Comparison of ENCODE assay signal across 10 cellular contexts in the genomic region with DNA sequence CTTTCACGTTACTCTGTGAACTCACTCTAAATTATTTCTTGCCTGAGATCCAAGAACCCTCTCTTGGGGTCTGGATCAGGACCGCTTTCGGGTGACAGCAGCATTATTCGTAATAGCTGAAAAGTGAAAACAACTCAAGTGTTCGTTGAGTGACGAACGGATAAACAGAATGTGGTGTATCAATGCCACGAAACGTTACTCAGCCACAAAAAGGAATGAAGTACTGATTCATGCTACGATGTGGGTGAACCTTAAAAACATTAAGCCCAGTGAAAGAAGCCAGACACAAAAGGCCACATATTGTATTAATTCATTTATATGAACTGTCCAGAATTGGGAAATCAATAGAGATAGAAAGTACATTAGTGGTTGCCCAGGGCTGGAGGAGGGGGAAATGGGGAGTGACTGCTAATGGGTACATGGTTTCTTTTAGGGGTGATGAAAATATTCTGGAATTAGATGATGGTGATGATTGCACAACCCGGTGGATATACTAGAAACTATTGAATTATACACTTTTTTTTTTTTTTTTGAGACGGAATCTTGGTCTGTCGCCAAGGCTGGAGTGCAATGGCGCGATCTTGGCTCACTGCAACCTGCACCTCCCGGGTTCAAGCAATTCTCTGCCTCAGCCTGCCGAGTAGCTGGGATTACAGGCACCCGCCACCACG. TPM values are rescaled to one million over a fixed set of nuclear protein-coding genes. Genes with fewer than 3 reads are reported as not detected.
A peak's percentile ranks its signal among the peaks of the same experiment; 100 is the strongest.
DNase-seq lines count a peak whose midpoint lies in the region; ATAC-seq and TF ChIP-seq lines count a peak whose summit lies in the region.
"Had no signal": no experiment of that assay in that cellular context is flagged by ENCODE, and none has a peak within 500 bp of the region (broad histone marks: within the 10 kb centered on the region; RNA-seq: fewer than 3 reads in every experiment).

No MANE protein-coding gene starts in this region.

- H3K4me1 Mint-ChIP-seq in MCF 10A (ENCODE audit: insufficient read depth, unreplicated experiment), result peaks cover 14% of the 10 kb centered on the region

- no peak overlapping the region for H4K8ac ChIP-seq in mesenchymal stem cell (ENCODE audit: low read length)

- no peak overlapping the region for H3K18ac ChIP-seq in mesenchymal stem cell (ENCODE audit: low read depth in 1 of 2, low read length in 2 of 2)

- H2BK5ac ChIP-seq in mesenchymal stem cell (ENCODE audit: low read depth, low read length, poor library complexity, severe bottlenecking), result no peak overlapping the region

- no peak for TF ChIP-seq CTCF in MCF 10A (IDR thresholded peaks at IDR 0.05; ENCODE audit: unreplicated experiment)
- no peak for TF ChIP-seq CTCF in mammary epithelial cell (conservative IDR thresholded peaks at IDR 0.05 in 1 of 2, IDR thresholded peaks at IDR 0.05 in 1 of 2; ENCODE audit: extremely low read depth in 1 of 2, insufficient read depth in 1 of 2, low read depth in 1 of 2, low read length in 2 of 2)

- dilution Hi-C loops in mammary epithelial cell (cut with HindIII; ENCODE audit: low sequenced_read_pairs), result no loop called here

- H3K79me2 ChIP-seq in mammary epithelial cell (ENCODE audit: insufficient read depth, low read length), result no peaks in the 10 kb centered on the region

- H3K36me3 Mint-ChIP-seq in MCF 10A (ENCODE audit: insufficient read depth, unreplicated experiment), result no peaks in the 10 kb centered on the region

- CTCF ChIA-PET in MCF 10A (lab: Yijun Ruan, JAX) (interaction anchor here (0.6 to 23.9 kb wide), 2 partner anchors 21 to 47 kb away, joined by 3 to 411 read pairs; no protein-coding TSS in a partner anchor), mammary epithelial cell (lab: Charles Lee; ENCODE audit: low non-redundant PET) (no interaction called here)

- H3K4me2 ChIP-seq in mammary epithelial cell (ENCODE audit: insufficient read depth, low read depth, low read length), result no peak overlapping the region
- no peak overlapping the region for H3K4me2 ChIP-seq in mesenchymal stem cell (ENCODE audit: low read length, poor library complexity, severe bottlenecking)

- H3K9me3 Mint-ChIP-seq in MCF 10A (ENCODE audit: unreplicated experiment), result no peaks in the 10 kb centered on the region

- ATAC-seq in aorta (ENCODE audit: low FRiP score) (peak; percentile 53), HG03354 (IDR thresholded peaks at IDR 0.05; ENCODE audit: poor library complexity, severe bottlenecking, unreplicated experiment) (no peak), GM18870 (IDR thresholded peaks at IDR 0.05; ENCODE audit: unreplicated experiment) (no peak)

- H2BK120ac ChIP-seq in mesenchymal stem cell (ENCODE audit: low read depth, low read length), result no peak overlapping the region

- peaks cover 34% of the 10 kb centered on the region for H3K27me3 Mint-ChIP-seq in MCF 10A (ENCODE audit: insufficient read depth, unreplicated experiment)

- POLR2A ChIA-PET in MCF 10A (lab: Yijun Ruan, JAX), result no interaction called here

- BruUV-seq in MCF 10A (replicated peaks; lab: Mats Ljungman, UMichigan), result no TSS peak
- no TSS peak for BruUV-seq in mammary epithelial cell (replicated peaks; lab: Mats Ljungman, UMichigan)

- intact Hi-C loops in MCF 10A (cut with micrococcal nuclease), result no loop called here
- intact Hi-C loops in mammary epithelial cell (cut with micrococcal nuclease), result no loop called here
- intact Hi-C loops in aorta (cut with DNase I), result loop anchor here in 1 of 2 donors (2.0 kb wide), 1 partner anchor 31 kb away; no protein-coding TSS in a partner anchor

- H4K20me1 ChIP-seq in mammary epithelial cell (ENCODE audit: insufficient read depth, low read length), result no peaks in the 10 kb centered on the region

- H3K4me1 ChIP-seq in mammary epithelial cell (ENCODE audit: insufficient read depth, low read length) (peaks cover 11% of the 10 kb centered on the region), mesenchymal stem cell (ENCODE audit: control insufficient read depth, insufficient read depth, low read depth, low read length) (peaks cover 26% of the 10 kb centered on the region), aorta (ENCODE audit: control insufficient read depth in 1 of 2, insufficient read depth in 2 of 2, low read length in 2 of 2) (peaks cover 4% of the 10 kb centered on the region in 2 donors)

- in situ Hi-C loops in mammary epithelial cell (cut with MboI; ENCODE audit: low sequenced_read_pairs in 2 of 2), result no loop called here

- no peak overlapping the region for H3K27ac Mint-ChIP-seq in MCF 10A (ENCODE audit: low read depth, unreplicated experiment)
- H3K27ac Mint-ChIP-seq: activated naive CD8-positive, alpha-beta T cell had no signal

- DNase-seq in MCF 10A (ENCODE audit: unreplicated experiment) (peak; percentile 68), mammary epithelial cell (no peak), fibroblast of gingiva (ENCODE audit: low read depth) (peak; percentile 98), mesenchymal stem cell (no peak), aorta (no peak), SW 1271 (lab: John Stamatoyannopoulos, UW) (no peak)
- DNase-seq: activated CD8-positive, alpha-beta memory T cell treated with anti-CD3 and anti-CD28 coated beads, Interleukin-2, amount 50 U/mL, for 4 hours had no signal

- no peak overlapping the region for H3K4me3 ChIP-seq in mammary epithelial cell (replicated peaks in 1 of 3; ENCODE audit: insufficient read depth in 1 of 3, low read depth in 2 of 3, low read length in 3 of 3)
- peak overlapping the region in 1 of 2 experiments; percentile 39 for H3K4me3 ChIP-seq in mesenchymal stem cell (ENCODE audit: insufficient read depth in 1 of 2, low read depth in 1 of 2, low read length in 2 of 2)
- no peak overlapping the region for H3K4me3 ChIP-seq in aorta (ENCODE audit: low read length in 2 of 2)

- H2BK12ac ChIP-seq in mesenchymal stem cell (ENCODE audit: low read length in 2 of 2), result no peak overlapping the region

- 87% methylated on average over 15 of the region's 19 CpGs for WGBS in mammary epithelial cell (ENCODE audit: low coverage, missing lambda C conversion rate)
- WGBS in mesenchymal stem cell, result 91% methylated on average over 17 of the region's 19 CpGs
- WGBS in aorta, 2 donors, result 6 to 8% methylated on average over 19 of the region's 19 CpGs

- no peak overlapping the region for H2BK15ac ChIP-seq in mesenchymal stem cell (ENCODE audit: low read depth, poor library complexity, severe bottlenecking)

- no peaks in the 10 kb centered on the region for H3K36me3 ChIP-seq in mammary epithelial cell (ENCODE audit: insufficient read depth, low read length)
- H3K36me3 ChIP-seq in mesenchymal stem cell (ENCODE audit: control insufficient read depth in 1 of 2, insufficient read depth in 2 of 2, low read depth in 1 of 2, low read length in 2 of 2), result peaks cover 4 to 66% of the 10 kb centered on the region in 2 experiments
- H3K36me3 ChIP-seq in aorta (ENCODE audit: control insufficient read depth in 1 of 2, insufficient read depth in 2 of 2, low read length in 1 of 2), result peaks cover 0 to 6% of the 10 kb centered on the region in 2 donors

- no peak overlapping the region for H4K91ac ChIP-seq in mesenchymal stem cell (ENCODE audit: low read length)

- peaks cover 14% of the 10 kb centered on the region for H3K79me1 ChIP-seq in mesenchymal stem cell (replicated peaks; ENCODE audit: low read length, poor library complexity, severe bottlenecking)

- H3K9ac ChIP-seq in mammary epithelial cell (ENCODE audit: insufficient read depth, low read length) (no peak overlapping the region), mesenchymal stem cell (ENCODE audit: low read length) (peak overlapping the region; percentile 87)

- H3K14ac ChIP-seq in mesenchymal stem cell (ENCODE audit: low read length in 2 of 2), result no peak overlapping the region

- H3K4me3 Mint-ChIP-seq in MCF 10A (ENCODE audit: unreplicated experiment), result no peak overlapping the region
- H3K4me3 Mint-ChIP-seq: activated naive CD8-positive, alpha-beta T cell had no signal

- H3K23ac ChIP-seq in mesenchymal stem cell (ENCODE audit: low read length in 2 of 2), result no peak overlapping the region

- H3K9me3 ChIP-seq in mammary epithelial cell (replicated peaks; ENCODE audit: insufficient read depth, low read length), result no peaks in the 10 kb centered on the region
- no peaks in the 10 kb centered on the region for H3K9me3 ChIP-seq in mesenchymal stem cell (ENCODE audit: control insufficient read depth, low read length)
- H3K9me3 ChIP-seq in aorta (ENCODE audit: control insufficient read depth, low read length), result no peaks in the 10 kb centered on the region

- no peak overlapping the region for H3K4ac ChIP-seq in mesenchymal stem cell (ENCODE audit: low read depth in 1 of 2, low read length in 2 of 2)

- peaks cover 7% of the 10 kb centered on the region for H3K27me3 ChIP-seq in mammary epithelial cell (ENCODE audit: insufficient read depth, low read length)
- H3K27me3 ChIP-seq in mesenchymal stem cell (ENCODE audit: control insufficient read depth in 1 of 2, insufficient read depth in 1 of 2, low read length in 2 of 2), result no peaks in the 10 kb centered on the region
- no peaks in the 10 kb centered on the region for H3K27me3 ChIP-seq in aorta (ENCODE audit: control insufficient read depth in 1 of 2, insufficient read depth in 2 of 2, low read length in 1 of 2)

- H2AK5ac ChIP-seq in mesenchymal stem cell (ENCODE audit: low read length, severe bottlenecking), result no peak overlapping the region

- H3K27ac ChIP-seq in mammary epithelial cell (ENCODE audit: insufficient read depth, low read depth, low read length), result no peak overlapping the region
- H3K27ac ChIP-seq in mesenchymal stem cell (ENCODE audit: low read length, poor library complexity, severe bottlenecking), result no peak overlapping the region
- peak overlapping the region; percentile 64 to 94 for H3K27ac ChIP-seq in aorta (ENCODE audit: low read depth in 1 of 2, low read length in 2 of 2)

- H2AFZ ChIP-seq in mammary epithelial cell (ENCODE audit: low read depth, low read length), result no peak overlapping the region
- H2AFZ ChIP-seq in mesenchymal stem cell (ENCODE audit: low read depth, low read length), result no peak overlapping the region

RNA-seq across cellular contexts. Expression of gene PTGIS, which starts 8.4 kb away (rescaled TPM):
- total RNA-seq in MCF 10A (2022), result not detected in 2 replicates
- total RNA-seq in mammary epithelial cell, result under 1 TPM in 1 of 2 donors, not detected in 1; 0.17 TPM
- polyA plus RNA-seq in mammary epithelial cell, result not detected
- not detected for polyA minus RNA-seq in mammary epithelial cell
- 0.01 TPM for polyA plus RNA-seq in mesenchymal stem cell (2013, experiment 1 of 2)
- polyA plus RNA-seq in mesenchymal stem cell (2013, experiment 2 of 2), result 0.01 TPM
- 100 to 1,000 TPM; 351 to 637 TPM for total RNA-seq in aorta
- polyA plus RNA-seq in aorta, result 100 to 1,000 TPM in 1 of 2 donors, 10 to 100 TPM in 1; 53.6 to 115 TPM

Comparison
In these comparisons a context has a peak if more than half of its experiments do, and no peak if none do; other contexts are left out.
1. DNase-seq: peak in MCF 10A (single experiment) and fibroblast of gingiva (single experiment); none in mammary epithelial cell (single experiment), mesenchymal stem cell (single experiment), aorta (0 of 2) and SW 1271 (0 of 2).
2. H3K27ac ChIP-seq: peak in aorta (2 of 2); none in mammary epithelial cell (single experiment) and mesenchymal stem cell (single experiment).
3. RNA of gene PTGIS, which starts 8.4 kb away (total RNA-seq): 351 to 637 TPM in aorta; 0.17 TPM in mammary epithelial cell and not detected in MCF 10A; every median in the first group is over 100 times any median in the second.